16 cellular contexts compared by ENCODE assay signal in genomic region chr3:43062040-43062555, GRCh38.
"Had no signal": no experiment of that assay in that cellular context is flagged by ENCODE, and none has a peak within 500 bp of the region (broad histone marks: within the 10 kb centered on the region; RNA-seq: fewer than 3 reads in every experiment).

No MANE protein-coding gene starts in this region.

- DNase-seq: cortex of kidney; foreskin melanocyte; head of caudate nucleus; hippocampal formation; left colon; mammary epithelial cell; mucosa of descending colon; naive thymus-derived CD8-positive, alpha-beta T cell; ovary; sigmoid colon; stimulated activated CD4-positive, alpha-beta T cell treated with anti-CD3 and anti-CD28 coated beads, Interleukin-2, amount 100 ng/mL, for 24 hours; stimulated activated CD4-positive, alpha-beta T cell treated with anti-CD3 and anti-CD28 coated beads, Interleukin-4, amount 100 ng/mL, for 4 hours; stimulated activated naive CD4-positive, alpha-beta T cell treated with Interleukin-2 at 50 U/mL for 16 hours; trophoblast cell had no signal

- H3K4me3 ChIP-seq: mucosa of descending colon, ovary, right atrium auricular region, sigmoid colon, skin epidermis had no signal

- H3K4me1 ChIP-seq: right atrium auricular region, sigmoid colon had no signal

- H3K27me3 ChIP-seq: ovary, right atrium auricular region, sigmoid colon had no signal

- H3K36me3 ChIP-seq: ovary, right atrium auricular region had no signal

- H3K27ac ChIP-seq: ovary, right atrium auricular region, sigmoid colon, skin epidermis had no signal

- H3K9me3 ChIP-seq: mucosa of descending colon, ovary, sigmoid colon had no signal

- ATAC-seq: left colon; mucosa of descending colon; naive thymus-derived CD8-positive, alpha-beta T cell had no signal
